In the genomic region with DNA sequence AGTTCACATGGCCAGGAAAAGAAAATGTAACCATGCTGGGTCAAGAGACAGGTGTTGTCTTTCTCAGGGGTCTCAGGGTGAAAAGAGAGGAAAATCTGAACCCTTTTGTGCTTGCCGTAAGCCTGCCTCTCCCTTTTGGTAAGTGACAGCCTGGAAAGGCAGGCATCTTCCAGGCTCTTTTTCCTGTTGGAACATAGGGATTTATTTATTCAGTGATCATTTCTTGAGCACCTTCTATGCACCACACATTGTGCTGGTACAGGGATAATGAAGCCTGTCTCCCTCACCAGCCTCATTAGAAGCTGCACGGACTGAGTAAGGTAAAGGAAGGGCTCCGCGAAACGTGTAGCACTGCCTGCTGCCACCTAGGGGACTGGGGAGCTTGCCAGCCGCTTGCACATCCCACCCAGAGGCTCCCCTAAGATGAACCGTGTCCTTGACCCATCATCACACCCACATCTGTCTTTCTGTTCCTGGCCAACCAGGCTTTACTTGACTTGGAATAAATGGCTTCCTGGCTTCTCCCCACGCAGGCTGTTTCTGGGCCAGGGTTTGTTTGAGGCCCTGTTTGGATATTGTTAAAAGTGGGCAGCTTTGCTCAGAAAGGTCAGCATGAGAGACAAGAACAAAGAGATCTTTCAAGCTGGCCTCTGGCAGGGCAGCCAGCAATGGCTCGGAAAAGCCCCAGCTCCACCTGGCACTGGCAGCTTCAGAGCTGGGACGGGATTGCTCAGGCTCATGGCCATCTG, we compare ENCODE assay signal across 2 cellular contexts.
TF ChIP-seq lines count a peak whose summit lies in the region.

No MANE protein-coding gene starts in this region.

TF ChIP-seq in GM23338, 12 proteins besides CTCF, POLR2A, EP300 and RAD21 (continued from another document):
- TF ChIP-seq, protein P1, sequence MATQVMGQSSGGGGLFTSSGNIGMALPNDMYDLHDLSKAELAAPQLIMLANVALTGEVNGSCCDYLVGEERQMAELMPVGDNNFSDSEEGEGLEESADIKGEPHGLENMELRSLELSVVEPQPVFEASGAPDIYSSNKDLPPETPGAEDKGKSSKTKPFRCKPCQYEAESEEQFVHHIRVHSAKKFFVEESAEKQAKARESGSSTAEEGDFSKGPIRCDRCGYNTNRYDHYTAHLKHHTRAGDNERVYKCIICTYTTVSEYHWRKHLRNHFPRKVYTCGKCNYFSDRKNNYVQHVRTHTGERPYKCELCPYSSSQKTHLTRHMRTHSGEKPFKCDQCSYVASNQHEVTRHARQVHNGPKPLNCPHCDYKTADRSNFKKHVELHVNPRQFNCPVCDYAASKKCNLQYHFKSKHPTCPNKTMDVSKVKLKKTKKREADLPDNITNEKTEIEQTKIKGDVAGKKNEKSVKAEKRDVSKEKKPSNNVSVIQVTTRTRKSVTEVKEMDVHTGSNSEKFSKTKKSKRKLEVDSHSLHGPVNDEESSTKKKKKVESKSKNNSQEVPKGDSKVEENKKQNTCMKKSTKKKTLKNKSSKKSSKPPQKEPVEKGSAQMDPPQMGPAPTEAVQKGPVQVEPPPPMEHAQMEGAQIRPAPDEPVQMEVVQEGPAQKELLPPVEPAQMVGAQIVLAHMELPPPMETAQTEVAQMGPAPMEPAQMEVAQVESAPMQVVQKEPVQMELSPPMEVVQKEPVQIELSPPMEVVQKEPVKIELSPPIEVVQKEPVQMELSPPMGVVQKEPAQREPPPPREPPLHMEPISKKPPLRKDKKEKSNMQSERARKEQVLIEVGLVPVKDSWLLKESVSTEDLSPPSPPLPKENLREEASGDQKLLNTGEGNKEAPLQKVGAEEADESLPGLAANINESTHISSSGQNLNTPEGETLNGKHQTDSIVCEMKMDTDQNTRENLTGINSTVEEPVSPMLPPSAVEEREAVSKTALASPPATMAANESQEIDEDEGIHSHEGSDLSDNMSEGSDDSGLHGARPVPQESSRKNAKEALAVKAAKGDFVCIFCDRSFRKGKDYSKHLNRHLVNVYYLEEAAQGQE (IDR thresholded peaks at IDR 0.05; ENCODE audit: unreplicated experiment): no peak
- TF ChIP-seq, protein P2, sequence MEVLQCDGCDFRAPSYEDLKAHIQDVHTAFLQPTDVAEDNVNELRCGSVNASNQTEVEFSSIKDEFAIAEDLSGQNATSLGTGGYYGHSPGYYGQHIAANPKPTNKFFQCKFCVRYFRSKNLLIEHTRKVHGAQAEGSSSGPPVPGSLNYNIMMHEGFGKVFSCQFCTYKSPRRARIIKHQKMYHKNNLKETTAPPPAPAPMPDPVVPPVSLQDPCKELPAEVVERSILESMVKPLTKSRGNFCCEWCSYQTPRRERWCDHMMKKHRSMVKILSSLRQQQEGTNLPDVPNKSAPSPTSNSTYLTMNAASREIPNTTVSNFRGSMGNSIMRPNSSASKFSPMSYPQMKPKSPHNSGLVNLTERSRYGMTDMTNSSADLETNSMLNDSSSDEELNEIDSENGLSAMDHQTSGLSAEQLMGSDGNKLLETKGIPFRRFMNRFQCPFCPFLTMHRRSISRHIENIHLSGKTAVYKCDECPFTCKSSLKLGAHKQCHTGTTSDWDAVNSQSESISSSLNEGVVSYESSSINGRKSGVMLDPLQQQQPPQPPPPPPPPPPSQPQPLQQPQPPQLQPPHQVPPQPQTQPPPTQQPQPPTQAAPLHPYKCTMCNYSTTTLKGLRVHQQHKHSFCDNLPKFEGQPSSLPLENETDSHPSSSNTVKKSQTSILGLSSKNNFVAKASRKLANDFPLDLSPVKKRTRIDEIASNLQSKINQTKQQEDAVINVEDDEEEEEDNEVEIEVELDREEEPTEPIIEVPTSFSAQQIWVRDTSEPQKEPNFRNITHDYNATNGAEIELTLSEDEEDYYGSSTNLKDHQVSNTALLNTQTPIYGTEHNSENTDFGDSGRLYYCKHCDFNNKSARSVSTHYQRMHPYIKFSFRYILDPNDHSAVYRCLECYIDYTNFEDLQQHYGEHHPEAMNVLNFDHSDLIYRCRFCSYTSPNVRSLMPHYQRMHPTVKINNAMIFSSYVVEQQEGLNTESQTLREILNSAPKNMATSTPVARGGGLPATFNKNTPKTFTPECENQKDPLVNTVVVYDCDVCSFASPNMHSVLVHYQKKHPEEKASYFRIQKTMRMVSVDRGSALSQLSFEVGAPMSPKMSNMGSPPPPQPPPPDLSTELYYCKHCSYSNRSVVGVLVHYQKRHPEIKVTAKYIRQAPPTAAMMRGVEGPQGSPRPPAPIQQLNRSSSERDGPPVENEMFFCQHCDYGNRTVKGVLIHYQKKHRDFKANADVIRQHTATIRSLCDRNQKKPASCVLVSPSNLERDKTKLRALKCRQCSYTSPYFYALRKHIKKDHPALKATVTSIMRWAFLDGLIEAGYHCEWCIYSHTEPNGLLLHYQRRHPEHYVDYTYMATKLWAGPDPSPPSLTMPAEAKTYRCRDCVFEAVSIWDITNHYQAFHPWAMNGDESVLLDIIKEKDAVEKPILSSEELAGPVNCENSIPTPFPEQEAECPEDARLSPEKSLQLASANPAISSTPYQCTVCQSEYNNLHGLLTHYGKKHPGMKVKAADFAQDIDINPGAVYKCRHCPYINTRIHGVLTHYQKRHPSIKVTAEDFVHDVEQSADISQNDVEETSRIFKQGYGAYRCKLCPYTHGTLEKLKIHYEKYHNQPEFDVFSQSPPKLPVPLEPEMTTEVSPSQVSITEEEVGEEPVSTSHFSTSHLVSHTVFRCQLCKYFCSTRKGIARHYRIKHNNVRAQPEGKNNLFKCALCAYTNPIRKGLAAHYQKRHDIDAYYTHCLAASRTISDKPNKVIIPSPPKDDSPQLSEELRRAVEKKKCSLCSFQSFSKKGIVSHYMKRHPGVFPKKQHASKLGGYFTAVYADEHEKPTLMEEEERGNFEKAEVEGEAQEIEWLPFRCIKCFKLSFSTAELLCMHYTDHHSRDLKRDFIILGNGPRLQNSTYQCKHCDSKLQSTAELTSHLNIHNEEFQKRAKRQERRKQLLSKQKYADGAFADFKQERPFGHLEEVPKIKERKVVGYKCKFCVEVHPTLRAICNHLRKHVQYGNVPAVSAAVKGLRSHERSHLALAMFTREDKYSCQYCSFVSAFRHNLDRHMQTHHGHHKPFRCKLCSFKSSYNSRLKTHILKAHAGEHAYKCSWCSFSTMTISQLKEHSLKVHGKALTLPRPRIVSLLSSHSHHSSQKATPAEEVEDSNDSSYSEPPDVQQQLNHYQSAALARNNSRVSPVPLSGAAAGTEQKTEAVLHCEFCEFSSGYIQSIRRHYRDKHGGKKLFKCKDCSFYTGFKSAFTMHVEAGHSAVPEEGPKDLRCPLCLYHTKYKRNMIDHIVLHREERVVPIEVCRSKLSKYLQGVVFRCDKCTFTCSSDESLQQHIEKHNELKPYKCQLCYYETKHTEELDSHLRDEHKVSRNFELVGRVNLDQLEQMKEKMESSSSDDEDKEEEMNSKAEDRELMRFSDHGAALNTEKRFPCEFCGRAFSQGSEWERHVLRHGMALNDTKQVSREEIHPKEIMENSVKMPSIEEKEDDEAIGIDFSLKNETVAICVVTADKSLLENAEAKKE (CRISPR knock-in tag; IDR thresholded peaks at IDR 0.05): no peak
- TF ChIP-seq ZNF331 (CRISPR knock-in tag; IDR thresholded peaks at IDR 0.05; ENCODE audit: low read depth) (no peak), JUNB (IDR thresholded peaks at IDR 0.05; ENCODE audit: unreplicated experiment) (no peak), EZH2phosphoT487 (IDR thresholded peaks at IDR 0.05; ENCODE audit: unreplicated experiment) (no peak), CREB1 (CRISPR knock-in tag; IDR thresholded peaks at IDR 0.05; ENCODE audit: low read depth) (no peak), NANOG (IDR thresholded peaks at IDR 0.05; ENCODE audit: borderline replicate concordance) (no peak)

TF ChIP-seq in WTC11, 78 proteins besides CTCF, POLR2A, EP300 and RAD21 (continued from another document):
- TF ChIP-seq ETV6 (CRISPR knock-in tag; IDR thresholded peaks at IDR 0.05) (no peak), NR3C1 (CRISPR knock-in tag; conservative IDR thresholded peaks at IDR 0.05; ENCODE audit: low read depth) (no peak), TEAD4 (CRISPR knock-in tag; IDR thresholded peaks at IDR 0.05) (no peak), MXD4 (CRISPR knock-in tag; IDR thresholded peaks at IDR 0.05; ENCODE audit: borderline replicate concordance) (no peak)
TF ChIP-seq in WTC11: peak in this region for 1.
